ENCODE assay signal across 16 cellular contexts in the genomic region with DNA sequence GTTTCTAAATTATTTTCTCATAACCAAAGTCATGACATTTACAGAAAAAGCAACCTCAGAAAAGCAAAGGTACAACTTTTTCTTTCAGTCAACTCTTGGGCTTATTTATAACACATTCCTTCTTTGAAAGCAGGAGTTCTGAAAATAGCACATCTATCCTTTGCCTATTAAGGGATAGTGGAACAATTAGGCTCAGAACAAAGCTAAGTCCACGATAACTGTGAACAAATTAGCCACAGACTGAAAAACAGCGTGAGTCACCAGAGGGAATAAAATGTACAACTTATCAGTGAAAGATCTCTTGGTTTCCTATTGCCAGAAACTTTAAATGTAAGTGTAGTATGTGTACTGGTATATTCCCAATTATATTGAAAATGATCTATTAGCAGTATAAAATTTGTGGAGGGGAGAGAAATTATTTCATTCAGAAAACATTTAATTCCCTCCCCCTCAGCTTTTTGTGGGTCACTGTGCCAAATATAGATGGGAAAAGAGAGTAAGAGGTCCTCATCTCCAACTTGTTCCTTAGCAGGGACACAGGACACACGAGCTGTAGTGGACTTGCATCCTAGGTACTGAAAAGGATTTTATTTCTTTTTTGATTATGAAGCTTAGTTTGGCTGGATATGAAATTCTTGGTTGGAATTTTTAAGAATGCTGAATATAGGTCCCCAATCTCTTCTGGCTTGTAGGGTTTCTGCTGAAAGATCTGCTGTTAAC. TPM values are rescaled to one million over a fixed set of nuclear protein-coding genes. Genes with fewer than 3 reads are reported as not detected.
A peak's percentile ranks its signal among the peaks of the same experiment; 100 is the strongest.
DNase-seq lines count a peak whose midpoint lies in the region; ATAC-seq and TF ChIP-seq lines count a peak whose summit lies in the region.
"Had no signal": no experiment of that assay in that cellular context is flagged by ENCODE, and none has a peak within 500 bp of the region (broad histone marks: within the 10 kb centered on the region; RNA-seq: fewer than 3 reads in every experiment).

No MANE protein-coding gene starts in this region.

- no peaks in the 10 kb centered on the region for H3K27me3 ChIP-seq in PC-3 (ENCODE audit: low read length)

- TF ChIP-seq CTCF in PC-3 (conservative IDR thresholded peaks at IDR 0.05; ENCODE audit: low read depth, low read length) (no peak), fibroblast of pulmonary artery (IDR thresholded peaks at IDR 0.05; ENCODE audit: low read length, missing control alignments) (no peak), retinal pigment epithelial cell (conservative IDR thresholded peaks at IDR 0.05; ENCODE audit: low read depth, low read length) (no peak)

- no peak overlapping the region for H3K4me3 Mint-ChIP-seq in stimulated activated naive B cell treated with anti-CD40 and anti-IgM and Interleukin-4, amounts not matched to agents 10 μg/mL and 1 μg/mL and 100 μg/mL, for 72 hours
- H3K4me3 Mint-ChIP-seq: activated CD4-positive, alpha-beta T cell treated with anti-CD3 and anti-CD28 coated beads, Interleukin-2, amount 10 ng/mL, durations not matched to agents 7 days and 5 days; activated naive CD4-positive, alpha-beta T cell treated with anti-CD3 and anti-CD28 coated beads, Interleukin-2, amount 50 U/mL, for 24 hours; activated T-cell treated with anti-CD3 and anti-CD28 coated beads, Interleukin-2, amount 50 U/mL, for 24 hours; central memory CD8-positive, alpha-beta T cell; effector memory CD8-positive, alpha-beta T cell; mesothelial cell of epicardium had no signal

- peaks cover 27% of the 10 kb centered on the region for H3K36me3 ChIP-seq in PC-3 (ENCODE audit: low read depth, low read length)

- TF ChIP-seq POLR2A in erythroblast (IDR thresholded peaks at IDR 0.05; ENCODE audit: low read length), result no peak

- peaks cover 55 to 63% of the 10 kb centered on the region in 2 donors for H3K36me3 Mint-ChIP-seq in stimulated activated naive B cell treated with anti-CD40 and anti-IgM and Interleukin-4, amounts not matched to agents 10 μg/mL and 1 μg/mL and 100 μg/mL, for 72 hours

- no peaks in the 10 kb centered on the region for H4K20me1 ChIP-seq in PC-3 (ENCODE audit: low read length)

- H3K27ac Mint-ChIP-seq in stimulated activated naive B cell treated with anti-CD40 and anti-IgM and Interleukin-4, amounts not matched to agents 10 μg/mL and 1 μg/mL and 100 μg/mL, for 72 hours, result no peak overlapping the region
- H3K27ac Mint-ChIP-seq: activated CD4-positive, alpha-beta T cell treated with anti-CD3 and anti-CD28 coated beads, Interleukin-2, amount 10 ng/mL, durations not matched to agents 7 days and 5 days; activated naive CD4-positive, alpha-beta T cell treated with anti-CD3 and anti-CD28 coated beads, Interleukin-2, amount 50 U/mL, for 24 hours; activated T-cell treated with anti-CD3 and anti-CD28 coated beads, Interleukin-2, amount 50 U/mL, for 24 hours; effector memory CD8-positive, alpha-beta T cell; mesothelial cell of epicardium had no signal

- no peaks in the 10 kb centered on the region for H3K27me3 Mint-ChIP-seq in stimulated activated naive B cell treated with anti-CD40 and anti-IgM and Interleukin-4, amounts not matched to agents 10 μg/mL and 1 μg/mL and 100 μg/mL, for 72 hours
- H3K27me3 Mint-ChIP-seq: activated CD4-positive, alpha-beta T cell treated with anti-CD3 and anti-CD28 coated beads, Interleukin-2, amount 10 ng/mL, durations not matched to agents 7 days and 5 days; activated naive CD4-positive, alpha-beta T cell treated with anti-CD3 and anti-CD28 coated beads, Interleukin-2, amount 50 U/mL, for 24 hours; activated T-cell treated with anti-CD3 and anti-CD28 coated beads, Interleukin-2, amount 50 U/mL, for 24 hours; central memory CD8-positive, alpha-beta T cell; effector memory CD8-positive, alpha-beta T cell had no signal

- no TSS peak for BruUV-seq in PC-3 (replicated peaks; lab: Mats Ljungman, UMichigan)

- intact Hi-C loops in PC-3 (cut with micrococcal nuclease), result no loop called here

- H3K9ac ChIP-seq in PC-3 (ENCODE audit: low read length), result no peak overlapping the region

- no peak overlapping the region for H3K27ac ChIP-seq in PC-3 (ENCODE audit: low read length)

- H3K4me3 ChIP-seq in PC-3 (ENCODE audit: low read length), result no peak overlapping the region
- H3K4me3 ChIP-seq in fibroblast of pulmonary artery (replicated peaks; ENCODE audit: low read depth, low read length), result no peak overlapping the region
- no peak overlapping the region for H3K4me3 ChIP-seq in retinal pigment epithelial cell (ENCODE audit: low read length)

- POLR2A ChIA-PET in PC-3 (lab: Charles Lee; ENCODE audit: unreplicated experiment), result no interaction called here

- no peak overlapping the region for H3K4me2 ChIP-seq in PC-3 (ENCODE audit: low read length)

- H3K4me1 ChIP-seq in PC-3 (ENCODE audit: insufficient read depth, low read length), result peaks cover 9% of the 10 kb centered on the region; the same call in 1 of the 2 replicates

- no peaks in the 10 kb centered on the region for H3K79me2 ChIP-seq in PC-3 (ENCODE audit: low read length)

- no peak overlapping the region for H2AFZ ChIP-seq in PC-3 (ENCODE audit: low read length)

- DNase-seq in EL (peak; percentile 53), PC-3 (no peak), fibroblast of pulmonary artery (ENCODE audit: low read depth) (peak; percentile 30), retinal pigment epithelial cell (ENCODE audit: low read depth) (peak; percentile 69), HK-2 (ENCODE audit: unreplicated experiment) (no peak), erythroblast (lab: John Stamatoyannopoulos, UW) (no peak), NCI-H2107 (lab: John Stamatoyannopoulos, UW) (no peak)
- DNase-seq in stimulated activated naive B cell treated with anti-CD40 and anti-IgM and Interleukin-4, amounts not matched to agents 10 μg/mL and 1 μg/mL and 100 μg/mL, for 72 hours, result no peak
- DNase-seq: activated CD4-positive, alpha-beta T cell treated with anti-CD3 and anti-CD28 coated beads, Interleukin-2, amount 10 ng/mL, durations not matched to agents 7 days and 5 days; activated T-cell treated with anti-CD3 and anti-CD28 coated beads, Interleukin-2, amount 50 U/mL, for 24 hours; effector memory CD8-positive, alpha-beta T cell; NCI-H1436 treated with DMSO at 0.1 percent for 48 hours; stimulated activated CD4-positive, alpha-beta T cell treated with anti-CD3 and anti-CD28 coated beads, Interleukin-15, amount 100 ng/mL, for 24 hours had no signal

- CTCF ChIA-PET in PC-3 (lab: Charles Lee), result interaction anchor here (1.6 kb wide), 1 partner anchor 12 kb away, joined by 4 read pairs; no protein-coding TSS in a partner anchor

- no peaks in the 10 kb centered on the region for H3K9me2 ChIP-seq in PC-3 (replicated peaks; ENCODE audit: low read length)

- peaks cover 2 to 7% of the 10 kb centered on the region in 2 donors for H3K9me3 Mint-ChIP-seq in stimulated activated naive B cell treated with anti-CD40 and anti-IgM and Interleukin-4, amounts not matched to agents 10 μg/mL and 1 μg/mL and 100 μg/mL, for 72 hours
- H3K9me3 Mint-ChIP-seq: central memory CD8-positive, alpha-beta T cell; effector memory CD8-positive, alpha-beta T cell had no signal

- H3K4me1 Mint-ChIP-seq in stimulated activated naive B cell treated with anti-CD40 and anti-IgM and Interleukin-4, amounts not matched to agents 10 μg/mL and 1 μg/mL and 100 μg/mL, for 72 hours, result peaks cover 6 to 7% of the 10 kb centered on the region in 2 donors
- H3K4me1 Mint-ChIP-seq: activated CD4-positive, alpha-beta T cell treated with anti-CD3 and anti-CD28 coated beads, Interleukin-2, amount 10 ng/mL, durations not matched to agents 7 days and 5 days; activated naive CD4-positive, alpha-beta T cell treated with anti-CD3 and anti-CD28 coated beads, Interleukin-2, amount 50 U/mL, for 24 hours; central memory CD8-positive, alpha-beta T cell had no signal

- no peaks in the 10 kb centered on the region for H3F3A ChIP-seq in PC-3 (ENCODE audit: low read length, unreplicated experiment)

- H3K9me3 ChIP-seq in PC-3 (ENCODE audit: low read length), result no peaks in the 10 kb centered on the region

- ATAC-seq in PC-3, result peak; percentile 20; the same call in 1 of the 2 replicates
- ATAC-seq in stimulated activated naive B cell treated with anti-CD40 and anti-IgM and Interleukin-4, amounts not matched to agents 10 μg/mL and 1 μg/mL and 100 μg/mL, for 72 hours (replicated peaks), result no peak
- ATAC-seq: effector memory CD8-positive, alpha-beta T cell had no signal

RNA-seq across cellular contexts. Expression of gene MATN3, which starts 15.4 kb away (rescaled TPM):
- total RNA-seq in PC-3 (2014; rRNA removed), result 1.1 and 1.6 TPM in 2 replicates
- total RNA-seq: activated CD4-positive, alpha-beta T cell treated with anti-CD3 and anti-CD28 coated beads, Interleukin-2, amount 10 ng/mL, durations not matched to agents 7 days and 5 days had no signal

RNA-seq across cellular contexts. Expression of gene LAPTM4A, which starts 23.6 kb away (rescaled TPM):
- 54.5 and 62.7 TPM in 2 replicates for total RNA-seq in PC-3 (2014; rRNA removed)

RNA-seq across cellular contexts. Expression of gene WDR35, which starts 38.0 kb away (rescaled TPM):
- total RNA-seq in PC-3 (2014; rRNA removed), result 6.6 and 8.9 TPM in 2 replicates

Comparison
In these comparisons a context has a peak if more than half of its experiments do, and no peak if none do; other contexts are left out.
1. DNase-seq: peak in EL (single experiment), fibroblast of pulmonary artery (single experiment) and retinal pigment epithelial cell (single experiment); none in PC-3 (single experiment), HK-2 (single experiment), stimulated activated naive B cell treated with anti-CD40 and anti-IgM and Interleukin-4, amounts not matched to agents 10 μg/mL and 1 μg/mL and 100 μg/mL, for 72 hours (single experiment), erythroblast (0 of 2) and NCI-H2107 (single experiment).